ENCODE assay signal across 9 cellular contexts in genomic region chr12:57894577-57895292, GRCh38. TPM values are rescaled to one million over a fixed set of nuclear protein-coding genes. Genes with fewer than 3 reads are reported as not detected.
DNase-seq lines count a peak whose midpoint lies in the region; ATAC-seq and TF ChIP-seq lines count a peak whose summit lies in the region.
"Had no signal": no experiment of that assay in that cellular context is flagged by ENCODE, and none has a peak within 500 bp of the region (broad histone marks: within the 10 kb centered on the region; RNA-seq: fewer than 3 reads in every experiment).

No MANE protein-coding gene starts in this region.

- H3K27me3 ChIP-seq in AG04450 (ENCODE audit: control insufficient read depth, insufficient read depth, low read length), result no peaks in the 10 kb centered on the region
- no peaks in the 10 kb centered on the region for H3K27me3 ChIP-seq in ascending aorta

- POLR2A ChIA-PET in AG04450 (lab: Yijun Ruan, JAX), result interaction anchor here (1.2 to 7.6 kb wide), 4 partner anchors 22 to 58 kb away, joined by 7 to 114 read pairs (median 36); partner anchors contain the start of gene CTDSP2

- no peaks in the 10 kb centered on the region for H3K36me3 ChIP-seq in ascending aorta
- H3K36me3 ChIP-seq: neutrophil had no signal

- H3K4me1 ChIP-seq in ascending aorta, result peaks cover 57 to 84% of the 10 kb centered on the region in 2 donors

- no peak for ATAC-seq in GM21515 (IDR thresholded peaks at IDR 0.05; ENCODE audit: unreplicated experiment)
- ATAC-seq in GM19397 (IDR thresholded peaks at IDR 0.05; ENCODE audit: unreplicated experiment), result no peak

- H3K9me3 ChIP-seq in AG04450 (ENCODE audit: control insufficient read depth, insufficient read depth, low read length), result no peaks in the 10 kb centered on the region
- H3K9me3 ChIP-seq in ascending aorta, result no peaks in the 10 kb centered on the region
- H3K9me3 ChIP-seq: neutrophil had no signal

- H3K27ac ChIP-seq in AG04450 (ENCODE audit: low read depth, low read length) (peak overlapping the region; percentile 99), ascending aorta (peak overlapping the region; percentile 98 to 99)
- H3K27ac ChIP-seq: neutrophil had no signal

- H3K4me3 ChIP-seq in AG04450 (ENCODE audit: low read depth, low read length) (peak overlapping the region; percentile 40), ascending aorta (peak overlapping the region in 1 of 2 donors; percentile 16)

- intact Hi-C loops in ascending aorta (cut with DNase I), result loop anchor here (5.0 kb wide), 1 partner anchor 372 kb away; the partner anchor contains the start of genes DDIT3 and MBD6

- DNase-seq in AG04450 (ENCODE audit: low read depth, low spot score) (no peak), NCI-H1105 treated with DMSO at 0.1 percent for 48 hours (lab: John Stamatoyannopoulos, UW) (peak; percentile 67), ascending aorta (ENCODE audit: low spot score in 2 of 2) (no peak), myocyte (ENCODE audit: low read depth) (peak; percentile 76), iPS-NIHi7 (ENCODE audit: extremely low spot score) (no peak), activated T-cell treated with anti-CD3 and anti-CD28 coated beads for 4 hours (no peak)

- CTCF ChIA-PET in AG04450 (lab: Charles Lee), result interaction anchor here (0.7 to 3.8 kb wide), 7 partner anchors 10 to 138 kb away, joined by 3 to 33 read pairs (median 6); no protein-coding TSS in a partner anchor

- TF ChIP-seq CTCF in AG04450 (IDR thresholded peaks at IDR 0.05; ENCODE audit: low read depth, low read length) (no peak), ascending aorta (IDR thresholded peaks at IDR 0.05) (no peak)

RNA-seq across cellular contexts. Expression of gene ATP23, which starts 46.6 kb away (rescaled TPM):
- polyA plus RNA-seq in AG04450 (2011; rRNA removed), result 8.8 and 13.1 TPM in 2 replicates
- 7.6 and 8.1 TPM in 2 replicates for polyA minus RNA-seq in AG04450 (2011; rRNA and poly(A)+ RNA removed)
- total RNA-seq in ascending aorta (not detected), myocyte (4.1 and 7.0 TPM in 2 replicates)
- 3.4 TPM for polyA plus RNA-seq in myocyte (2012)

RNA-seq across cellular contexts. Expression of gene CTDSP2, which starts 48.2 kb away (rescaled TPM):
- 292 and 305 TPM in 2 replicates for polyA plus RNA-seq in AG04450 (2011; rRNA removed)
- polyA minus RNA-seq in AG04450 (2011; rRNA and poly(A)+ RNA removed), result 367 and 414 TPM in 2 replicates
- total RNA-seq in ascending aorta (129 TPM), myocyte (37.9 and 43.4 TPM in 2 replicates)
- 72.8 TPM for polyA plus RNA-seq in myocyte (2012)

Comparison
In these comparisons a context has a peak if more than half of its experiments do, and no peak if none do; other contexts are left out.
1. DNase-seq: peak in NCI-H1105 treated with DMSO at 0.1 percent for 48 hours (single experiment) and myocyte (single experiment); none in AG04450 (single experiment), ascending aorta (0 of 2), iPS-NIHi7 (single experiment) and activated T-cell treated with anti-CD3 and anti-CD28 coated beads for 4 hours (single experiment).